17 cellular contexts compared by ENCODE assay signal in genomic region chr1:229363723-229364122, GRCh38. TPM values are rescaled to one million over a fixed set of nuclear protein-coding genes. Genes with fewer than 3 reads are reported as not detected.
DNase-seq lines count a peak whose midpoint lies in the region; ATAC-seq and TF ChIP-seq lines count a peak whose summit lies in the region.
"Had no signal": no experiment of that assay in that cellular context is flagged by ENCODE, and none has a peak within 500 bp of the region (broad histone marks: within the 10 kb centered on the region; RNA-seq: fewer than 3 reads in every experiment).

No MANE protein-coding gene starts in this region.

- H2AFZ ChIP-seq in GM23338 (peak overlapping the region; percentile 88), neural progenitor cell (replicated peaks) (no peak overlapping the region), PC-9 (no peak overlapping the region)

- H3K4me2 ChIP-seq in GM23338 (no peak overlapping the region), neural progenitor cell (peak overlapping the region; percentile 8), PC-9 (no peak overlapping the region)
- H3K4me2 ChIP-seq: A549 had no signal

- intact Hi-C loops in PC-9 (cut with micrococcal nuclease; ENCODE audit: unreplicated experiment): no loop called here

- H3K27ac ChIP-seq in GM23338 (ENCODE audit: low read depth) (no peak overlapping the region), endodermal cell (ENCODE audit: low read depth, low read length) (no peak overlapping the region), neural progenitor cell (no peak overlapping the region), PC-9 (no peak overlapping the region)
- H3K27ac ChIP-seq: A549, Peyer's patch, SK-N-MC had no signal

- H3K36me3 Mint-ChIP-seq in GM23338 (ENCODE audit: low read depth): no peaks in the 10 kb centered on the region
- H3K36me3 Mint-ChIP-seq in endodermal cell (ENCODE audit: low read depth): no peaks in the 10 kb centered on the region
- H3K36me3 Mint-ChIP-seq in neural progenitor cell: no peaks in the 10 kb centered on the region

- 0 out of 2 replicates have a peak, but pooled peaks cover 3% of the 10 kb centered on the region for H3F3A ChIP-seq in GM23338 (replicated peaks; ENCODE audit: low read depth)
- no peaks in the 10 kb centered on the region for H3F3A ChIP-seq in neural progenitor cell (ENCODE audit: low read depth)
- no peaks in the 10 kb centered on the region for H3F3A ChIP-seq in PC-9 (ENCODE audit: insufficient read depth, low read depth)

- WGBS in endodermal cell (ENCODE audit: insufficient coverage in 1 of 2, insufficient read length in 1 of 2), 2 experiments: 88 to 91% methylated on average over 1 to 6 of the region's 6 CpGs

- H3K4me3 ChIP-seq in GM23338: no peak overlapping the region
- H3K4me3 ChIP-seq in endodermal cell (ENCODE audit: low read length): no peak overlapping the region
- H3K4me3 ChIP-seq in neural progenitor cell: no peak overlapping the region
- H3K4me3 ChIP-seq in PC-9: no peak overlapping the region
- H3K4me3 ChIP-seq: A549, Peyer's patch, SK-N-MC had no signal

- H3K9me2 ChIP-seq in GM23338 (ENCODE audit: insufficient read depth) (0 out of 2 replicates have a peak, but pooled peaks cover 3% of the 10 kb centered on the region), PC-9 (ENCODE audit: insufficient read depth) (no peaks in the 10 kb centered on the region)

- H3K4me1 ChIP-seq in GM23338 (ENCODE audit: insufficient read depth) (peaks cover 20% of the 10 kb centered on the region), endodermal cell (ENCODE audit: control insufficient read depth, insufficient read depth, low read length) (no peaks in the 10 kb centered on the region), neural progenitor cell (peaks cover 9% of the 10 kb centered on the region), PC-9 (replicated peaks; ENCODE audit: insufficient read depth) (no peaks in the 10 kb centered on the region)
- H3K4me1 ChIP-seq: A549, Peyer's patch had no signal

- H3K27me3 ChIP-seq in GM23338 (ENCODE audit: insufficient read depth): no peaks in the 10 kb centered on the region
- no peaks in the 10 kb centered on the region for H3K27me3 ChIP-seq in endodermal cell (ENCODE audit: control insufficient read depth, insufficient read depth, low read length, poor library complexity, severe bottlenecking)
- H3K27me3 ChIP-seq in neural progenitor cell: peaks cover 7% of the 10 kb centered on the region
- peaks cover 58% of the 10 kb centered on the region for H3K27me3 ChIP-seq in PC-9 (ENCODE audit: insufficient read depth, low read depth)
- H3K27me3 ChIP-seq: Peyer's patch had no signal

- H3K27ac Mint-ChIP-seq in GM23338 (no peak overlapping the region), endodermal cell (no peak overlapping the region), neural progenitor cell (no peak overlapping the region)

- H3K9me3 Mint-ChIP-seq in GM23338 (no peaks in the 10 kb centered on the region; the same call in 2 of the 3 replicates), endodermal cell (no peaks in the 10 kb centered on the region), neural progenitor cell (no peaks in the 10 kb centered on the region)

- H4K20me1 ChIP-seq in GM23338 (replicated peaks; ENCODE audit: insufficient read depth) (no peaks in the 10 kb centered on the region), neural progenitor cell (ENCODE audit: low read depth) (no peaks in the 10 kb centered on the region), PC-9 (ENCODE audit: insufficient read depth) (no peaks in the 10 kb centered on the region)

- no TSS peak for BruUV-seq in PC-9 (replicated peaks; lab: Mats Ljungman, UMichigan)

- no peaks in the 10 kb centered on the region for H3K9me3 ChIP-seq in endodermal cell (ENCODE audit: control insufficient read depth, low read length)
- H3K9me3 ChIP-seq in neural progenitor cell (ENCODE audit: low read depth): no peaks in the 10 kb centered on the region
- no peaks in the 10 kb centered on the region for H3K9me3 ChIP-seq in PC-9 (ENCODE audit: insufficient read depth, low read depth)
- H3K9me3 ChIP-seq: A549, Peyer's patch had no signal

- H3K4me3 Mint-ChIP-seq in GM23338 (no peak overlapping the region), endodermal cell (no peak overlapping the region), neural progenitor cell (no peak overlapping the region)

- H3K9ac ChIP-seq in endodermal cell (ENCODE audit: extremely low read depth, low read length, poor library complexity, severe bottlenecking) (no peak overlapping the region), neural progenitor cell (no peak overlapping the region)

- POLR2A ChIA-PET in PC-9 (lab: Charles Lee; ENCODE audit: unreplicated experiment): no interaction called here

- H3K27me3 Mint-ChIP-seq in GM23338 (ENCODE audit: insufficient read depth, low read depth, poor library complexity) (peaks cover 5% of the 10 kb centered on the region), endodermal cell (ENCODE audit: insufficient read depth) (peaks cover 2% of the 10 kb centered on the region), neural progenitor cell (ENCODE audit: insufficient read depth, low read depth) (peaks cover 4% of the 10 kb centered on the region)

- CTCF ChIA-PET in PC-9 (lab: Charles Lee): no interaction called here

- ATAC-seq in GM23338: peak; percentile 89
- no peak for ATAC-seq in HG02938 (IDR thresholded peaks at IDR 0.05; ENCODE audit: unreplicated experiment)
- ATAC-seq: A549 had no signal

- peak; percentile 55 for DNase-seq in GM23338 (ENCODE audit: low spot score)
- DNase-seq in astrocyte of the hippocampus (ENCODE audit: low read depth, low spot score): peak; percentile 36
- DNase-seq in endodermal cell: peak; percentile 56
- DNase-seq in neural progenitor cell (ENCODE audit: low spot score): peak; percentile 48
- DNase-seq in OCI-M1 (lab: John Stamatoyannopoulos, UW): no peak
- no peak for DNase-seq in PC-9
- DNase-seq in OCI-M2 (lab: John Stamatoyannopoulos, UW; ENCODE audit: unreplicated experiment): no peak
- DNase-seq: Karpas-422, MM.1S, NCI-H1105, NCI-H345, NCI-H69, Peyer's patch, Right ventricle myocardium superior had no signal

- no peaks in the 10 kb centered on the region for H3K79me2 ChIP-seq in GM23338 (replicated peaks; ENCODE audit: insufficient read depth)
- H3K79me2 ChIP-seq in neural progenitor cell (ENCODE audit: low read depth): no peaks in the 10 kb centered on the region
- H3K79me2 ChIP-seq in PC-9 (ENCODE audit: low read depth): no peaks in the 10 kb centered on the region

- TF ChIP-seq CTCF in GM23338 (conservative IDR thresholded peaks at IDR 0.05; ENCODE audit: low read depth in 2 of 2) (no peak), endodermal cell (conservative IDR thresholded peaks at IDR 0.05) (no peak), neural progenitor cell (IDR thresholded peaks at IDR 0.05) (no peak), PC-9 (conservative IDR thresholded peaks at IDR 0.05) (no peak)

- peaks cover 23% of the 10 kb centered on the region for H3K4me1 Mint-ChIP-seq in GM23338
- H3K4me1 Mint-ChIP-seq in endodermal cell: peaks cover 5% of the 10 kb centered on the region
- H3K4me1 Mint-ChIP-seq in neural progenitor cell: peaks cover 2% of the 10 kb centered on the region

- H3K36me3 ChIP-seq in GM23338 (ENCODE audit: insufficient read depth) (no peaks in the 10 kb centered on the region), endodermal cell (ENCODE audit: control insufficient read depth, insufficient read depth, low read length) (no peaks in the 10 kb centered on the region), neural progenitor cell (no peaks in the 10 kb centered on the region), PC-9 (ENCODE audit: low read depth) (no peaks in the 10 kb centered on the region)
- H3K36me3 ChIP-seq: Peyer's patch had no signal

TF ChIP-seq in GM23338, 12 proteins besides CTCF, POLR2A, EP300 and RAD21 (continues in another document):
- no peak for TF ChIP-seq ZNF331 (CRISPR knock-in tag; IDR thresholded peaks at IDR 0.05; ENCODE audit: low read depth)

RNA-seq across cellular contexts. Expression of gene CCSAP, which starts 20.9 kb away (rescaled TPM):
- 13.3 and 13.4 TPM in 2 replicates for total RNA-seq in GM23338 (2014; rRNA removed; shearing (Covaris generic))
- 3.9 and 4.2 TPM in 2 replicates for polyA plus RNA-seq in GM23338 (2016; fragmentation: Nextera tagmentation; extraction: Ambion mirVana)
- total RNA-seq in endodermal cell (10 to 100 TPM in 1 of 2 donors, 1 to 10 TPM in 1; 9.3 to 10.9 TPM), neural progenitor cell (ENCODE audit: low replicate concordance) (19.6 and 34.4 TPM in 2 replicates), PC-9 (2021) (6.7 and 7.4 TPM in 2 replicates)
- 11.1 TPM for polyA plus RNA-seq in endodermal cell (2013, experiment 1 of 2)
- polyA plus RNA-seq in endodermal cell (2013, experiment 2 of 2): 11.2 TPM

Comparison
In these comparisons a context has a peak if more than half of its experiments do, and no peak if none do; other contexts are left out.
1. DNase-seq: peak in GM23338 (single experiment), astrocyte of the hippocampus (single experiment), endodermal cell (single experiment) and neural progenitor cell (single experiment); none in OCI-M1 (single experiment), PC-9 (0 of 2) and OCI-M2 (single experiment).